Comparison of ENCODE assay signal across 1 cellular context in genomic region chr1:156795787-156796186, GRCh38.
TF ChIP-seq lines count a peak whose summit lies in the region.

No MANE protein-coding gene starts in this region.

TF ChIP-seq in GM23338, 12 proteins besides CTCF, POLR2A, EP300 and RAD21 (continued from another document):
- TF ChIP-seq ZNF462 (CRISPR knock-in tag; IDR thresholded peaks at IDR 0.05) (no peak), EZH2 (IDR thresholded peaks at IDR 0.05; ENCODE audit: low read depth, unreplicated experiment) (no peak), ZNF331 (CRISPR knock-in tag; IDR thresholded peaks at IDR 0.05; ENCODE audit: low read depth) (no peak)
